In genomic region chr20:64095927-64096326, GRCh38 we compare ENCODE assay signal across 21 cellular contexts. TPM values are rescaled to one million over a fixed set of nuclear protein-coding genes. Genes with fewer than 3 reads are reported as not detected.
DNase-seq lines count a peak whose midpoint lies in the region; ATAC-seq, FAIRE-seq and TF ChIP-seq lines count a peak whose summit lies in the region.
"Had no signal": no experiment of that assay in that cellular context is flagged by ENCODE, and none has a peak within 500 bp of the region (broad histone marks: within the 10 kb centered on the region; RNA-seq: fewer than 3 reads in every experiment).

No MANE protein-coding gene starts in this region.

- H4K20me1 ChIP-seq in HepG2 (ENCODE audit: insufficient read depth, low read length), result no peaks in the 10 kb centered on the region; the same call in 1 of the 2 replicates

- H3K4me2 ChIP-seq in HepG2 (ENCODE audit: low read depth, low read length), result no peak overlapping the region
- H3K4me2 ChIP-seq: BLaER1 treated with 17β-estradiol and CSF1 and Interleukin-3, amounts not matched to agents 10 nM and 100 nM; SK-N-SH had no signal

- peaks cover 11% of the 10 kb centered on the region for H3K4me1 ChIP-seq in HepG2 (ENCODE audit: insufficient read depth, low read length)
- no peaks in the 10 kb centered on the region for H3K4me1 ChIP-seq in right lobe of liver

- H3K27ac ChIP-seq in HepG2 (ENCODE audit: extremely low read length, insufficient read depth, low read length) (no peak overlapping the region), right lobe of liver (no peak overlapping the region)
- H3K27ac ChIP-seq: BLaER1 treated with 17β-estradiol and CSF1 and Interleukin-3, amounts not matched to agents 10 nM and 100 nM had no signal

- no peak overlapping the region for H3K27ac Mint-ChIP-seq in activated T-helper 17 cell treated with anti-CD3 and anti-CD28 coated beads, Interleukin-2, amount 50 U/mL, for 72 hours
- H3K27ac Mint-ChIP-seq in stimulated activated memory B cell treated with anti-CD40 and anti-IgM and Interleukin-4, amounts not matched to agents 10 μg/mL and 1 μg/mL and 100 μg/mL, for 72 hours, result peak overlapping the region; percentile 9
- H3K27ac Mint-ChIP-seq: CD8-positive, alpha-beta T cell; HFFc6 had no signal

- DNase-seq in HepG2 (ENCODE audit: low spot score), result no peak
- no peak for DNase-seq in right lobe of liver
- no peak for DNase-seq in globus pallidus (ENCODE audit: low spot score)
- DNase-seq: CD8-positive, alpha-beta T cell; DMS79; HFFc6; NCI-H1417; NCI-H187; NCI-H2107; NCI-H510A treated with DMSO at 0.1 percent for 48 hours; NCI-H82; SHP77 treated with DMSO at 0.1 percent for 48 hours; SK-N-SH had no signal

- no peaks in the 10 kb centered on the region for H3K79me2 ChIP-seq in HepG2 (ENCODE audit: insufficient read depth, low read length)

- peaks cover 3% of the 10 kb centered on the region for H3K9me3 Mint-ChIP-seq in activated T-helper 17 cell treated with anti-CD3 and anti-CD28 coated beads, Interleukin-2, amount 50 U/mL, for 72 hours
- peaks cover 6% of the 10 kb centered on the region for H3K9me3 Mint-ChIP-seq in stimulated activated memory B cell treated with anti-CD40 and anti-IgM and Interleukin-4, amounts not matched to agents 10 μg/mL and 1 μg/mL and 100 μg/mL, for 72 hours

- H3K4me3 ChIP-seq in HepG2 (replicated peaks in 1 of 3; ENCODE audit: insufficient read depth in 1 of 3, low read depth in 2 of 3, low read length in 3 of 3) (no peak overlapping the region), right lobe of liver (no peak overlapping the region)
- H3K4me3 ChIP-seq: BLaER1 treated with 17β-estradiol and CSF1 and Interleukin-3, amounts not matched to agents 10 nM and 100 nM had no signal

- no peaks in the 10 kb centered on the region for H3K27me3 Mint-ChIP-seq in activated T-helper 17 cell treated with anti-CD3 and anti-CD28 coated beads, Interleukin-2, amount 50 U/mL, for 72 hours
- no peaks in the 10 kb centered on the region for H3K27me3 Mint-ChIP-seq in stimulated activated memory B cell treated with anti-CD40 and anti-IgM and Interleukin-4, amounts not matched to agents 10 μg/mL and 1 μg/mL and 100 μg/mL, for 72 hours

- TF ChIP-seq CTCF in HepG2 (CRISPR knock-in tag; IDR thresholded peaks at IDR 0.05) (no peak), right lobe of liver (IDR thresholded peaks at IDR 0.05) (no peak)

- H3K9ac ChIP-seq in HepG2 (ENCODE audit: insufficient read depth, low read depth, low read length), result no peak overlapping the region
- H3K9ac ChIP-seq: BLaER1 treated with 17β-estradiol and CSF1 and Interleukin-3, amounts not matched to agents 10 nM and 100 nM; SK-N-SH had no signal

- TF ChIP-seq POLR2A in HepG2 (IDR thresholded peaks at IDR 0.05; ENCODE audit: insufficient read depth in 1 of 2, low read depth in 2 of 2, low read length in 2 of 2), result no peak
- TF ChIP-seq POLR2A in right lobe of liver (IDR thresholded peaks at IDR 0.05), result no peak

- POLR2A ChIA-PET in HepG2 (lab: Yijun Ruan, JAX), result no interaction called here

- intact Hi-C loops in HepG2 (cut with micrococcal nuclease; ENCODE audit: unreplicated experiment) (no loop called here), right lobe of liver (cut with DNase I) (no loop called here)

- in situ Hi-C loops in HepG2 (cut with HindIII; ENCODE audit: extremely low pct_ligation_motif_present, low pct_unique_long_range_greater_than_20kb), result no loop called here

- no peaks in the 10 kb centered on the region for H3K36me3 Mint-ChIP-seq in activated T-helper 17 cell treated with anti-CD3 and anti-CD28 coated beads, Interleukin-2, amount 50 U/mL, for 72 hours (ENCODE audit: low read depth)
- peaks cover 15% of the 10 kb centered on the region for H3K36me3 Mint-ChIP-seq in stimulated activated memory B cell treated with anti-CD40 and anti-IgM and Interleukin-4, amounts not matched to agents 10 μg/mL and 1 μg/mL and 100 μg/mL, for 72 hours

- no peak overlapping the region for H3K4me3 Mint-ChIP-seq in activated T-helper 17 cell treated with anti-CD3 and anti-CD28 coated beads, Interleukin-2, amount 50 U/mL, for 72 hours
- no peak overlapping the region for H3K4me3 Mint-ChIP-seq in stimulated activated memory B cell treated with anti-CD40 and anti-IgM and Interleukin-4, amounts not matched to agents 10 μg/mL and 1 μg/mL and 100 μg/mL, for 72 hours
- H3K4me3 Mint-ChIP-seq: CD8-positive, alpha-beta T cell; HFFc6 had no signal

- no peak for ATAC-seq in HepG2
- no peak for ATAC-seq in right lobe of liver
- ATAC-seq in activated T-helper 17 cell treated with anti-CD3 and anti-CD28 coated beads, Interleukin-2, amount 50 U/mL, for 72 hours (replicated peaks), result peak; percentile 77
- ATAC-seq in stimulated activated memory B cell treated with anti-CD40 and anti-IgM and Interleukin-4, amounts not matched to agents 10 μg/mL and 1 μg/mL and 100 μg/mL, for 72 hours, result no peak
- ATAC-seq in GM18498 (IDR thresholded peaks at IDR 0.05; ENCODE audit: unreplicated experiment), result no peak
- ATAC-seq: CD8-positive, alpha-beta T cell had no signal

- no peak for TF ChIP-seq RAD21 in HepG2 (CRISPR knock-in tag; IDR thresholded peaks at IDR 0.05)

- TF ChIP-seq EP300 in HepG2 (IDR thresholded peaks at IDR 0.05; ENCODE audit: low read depth in 2 of 2, low read length in 2 of 2) (no peak), HepG2 (CRISPR knock-in tag; IDR thresholded peaks at IDR 0.05; ENCODE audit: borderline replicate concordance) (no peak)

- no peak overlapping the region for H2AFZ ChIP-seq in HepG2 (ENCODE audit: low read length)

- H3K27me3 ChIP-seq in HepG2 (ENCODE audit: control insufficient read depth in 1 of 2, insufficient read depth in 2 of 2, low read length in 2 of 2), result peaks cover 30 to 51% of the 10 kb centered on the region in 2 experiments
- H3K27me3 ChIP-seq in right lobe of liver, result no peaks in the 10 kb centered on the region

- no peaks in the 10 kb centered on the region for H3K36me3 ChIP-seq in HepG2 (replicated peaks in 1 of 2; ENCODE audit: control insufficient read depth in 1 of 2, insufficient read depth in 2 of 2, low read length in 2 of 2)
- H3K36me3 ChIP-seq in right lobe of liver, result no peaks in the 10 kb centered on the region

- CTCF ChIA-PET in HepG2 (lab: Yijun Ruan, JAX; ENCODE audit: low intra/inter-chr PET ratio, low total read pairs), result no interaction called here

- WGBS in HepG2 (ENCODE audit: low lambda C conversion rate), result 40% methylated on average over 11 of the region's 11 CpGs
- WGBS in right lobe of liver (ENCODE audit: insufficient coverage, low coverage, low lambda C conversion rate, missing lambda C conversion rate), result 82% methylated on average over 9 of the region's 11 CpGs

- FAIRE-seq in HepG2 (lab: Jason Lieb, UNC), result no peak
- FAIRE-seq: H54 had no signal

- H3K9me3 ChIP-seq in HepG2 (ENCODE audit: low read length) (no peaks in the 10 kb centered on the region), right lobe of liver (no peaks in the 10 kb centered on the region)
- H3K9me3 ChIP-seq: BLaER1 treated with 17β-estradiol and CSF1 and Interleukin-3, amounts not matched to agents 10 nM and 100 nM; SK-N-SH had no signal

- peaks cover 7% of the 10 kb centered on the region for H3K4me1 Mint-ChIP-seq in activated T-helper 17 cell treated with anti-CD3 and anti-CD28 coated beads, Interleukin-2, amount 50 U/mL, for 72 hours
- H3K4me1 Mint-ChIP-seq in stimulated activated memory B cell treated with anti-CD40 and anti-IgM and Interleukin-4, amounts not matched to agents 10 μg/mL and 1 μg/mL and 100 μg/mL, for 72 hours, result peaks cover 62% of the 10 kb centered on the region

- no TSS peak for BruUV-seq in HepG2 (replicated peaks; lab: Mats Ljungman, UMichigan)

RNA-seq across cellular contexts. Expression of gene NPBWR2, which starts 11.4 kb away (rescaled TPM):
- total RNA-seq in HepG2 (2016; rRNA removed; fragmentation: Illumina TruSeq; extraction: Trizol) (not detected in 2 replicates), right lobe of liver (not detected)
- total RNA-seq in HepG2 (2016; cell fraction: cytosol; rRNA removed; fragmentation: Illumina TruSeq; extraction: Trizol; ENCODE audit: low read depth), result not detected in 2 replicates
- total RNA-seq in HepG2 (2016; cell fraction: insoluble cytoplasmic fraction; rRNA removed; fragmentation: Illumina TruSeq; extraction: Trizol), result not detected in 2 replicates
- not detected in 2 replicates for total RNA-seq in HepG2 (2016; cell fraction: membrane; rRNA removed; fragmentation: Illumina TruSeq; extraction: Trizol)
- not detected in 2 replicates for total RNA-seq in HepG2 (2016; cell fraction: nucleus; rRNA removed; fragmentation: Illumina TruSeq; extraction: Trizol)
- polyA plus RNA-seq in HepG2 (2011; rRNA removed), result not detected in 2 replicates
- not detected in 2 replicates for polyA plus RNA-seq in HepG2 (2011; cell fraction: cytosol; rRNA removed)
- polyA plus RNA-seq in HepG2 (2011; cell fraction: nucleus; rRNA removed), result not detected in 2 replicates
- not detected in 2 replicates for polyA plus RNA-seq in HepG2 (2012)
- polyA plus RNA-seq in HepG2 (2016; cell fraction: cytosol; fragmentation: Illumina TruSeq; extraction: Trizol; ENCODE audit: low read depth), result not detected in 2 replicates
- polyA plus RNA-seq in HepG2 (2016; cell fraction: insoluble cytoplasmic fraction; fragmentation: Illumina TruSeq; extraction: Trizol; ENCODE audit: low read depth), result not detected in 2 replicates
- polyA plus RNA-seq in HepG2 (2016; cell fraction: membrane; fragmentation: Illumina TruSeq; extraction: Trizol; ENCODE audit: low read depth), result not detected in 2 replicates
- not detected in 2 replicates for polyA plus RNA-seq in HepG2 (2016; cell fraction: nucleus; fragmentation: Illumina TruSeq; extraction: Trizol; ENCODE audit: insufficient read depth, low read depth)
- polyA minus RNA-seq in HepG2 (2011; rRNA and poly(A)+ RNA removed; ENCODE audit: low replicate concordance), result not detected in 2 replicates
- not detected in 2 replicates for polyA minus RNA-seq in HepG2 (2011; cell fraction: cytosol; rRNA and poly(A)+ RNA removed)
- not detected in 2 replicates for polyA minus RNA-seq in HepG2 (2011; cell fraction: nucleus; rRNA and poly(A)+ RNA removed)
- not detected for total RNA-seq in activated T-helper 17 cell treated with anti-CD3 and anti-CD28 coated beads, Interleukin-2, amount 50 U/mL, for 72 hours
- total RNA-seq: A673; CD8-positive, alpha-beta T cell; HFFc6; M059J; RPMI7951 had no signal
- polyA plus RNA-seq: SK-N-SH had no signal

RNA-seq across cellular contexts. Expression of gene LKAAEAR1, which starts 11.7 kb away (rescaled TPM):
- total RNA-seq in HepG2 (2016; rRNA removed; fragmentation: Illumina TruSeq; extraction: Trizol) (not detected in 2 replicates), right lobe of liver (not detected)
- 0.51 TPM in 1 of 2 replicates, not detected in the other for total RNA-seq in HepG2 (2016; cell fraction: cytosol; rRNA removed; fragmentation: Illumina TruSeq; extraction: Trizol; ENCODE audit: low read depth)
- 0.15 TPM in 1 of 2 replicates, not detected in the other for total RNA-seq in HepG2 (2016; cell fraction: insoluble cytoplasmic fraction; rRNA removed; fragmentation: Illumina TruSeq; extraction: Trizol)
- total RNA-seq in HepG2 (2016; cell fraction: membrane; rRNA removed; fragmentation: Illumina TruSeq; extraction: Trizol), result 0.22 TPM in 1 of 2 replicates, not detected in the other
- not detected in 2 replicates for total RNA-seq in HepG2 (2016; cell fraction: nucleus; rRNA removed; fragmentation: Illumina TruSeq; extraction: Trizol)
- not detected in 2 replicates for polyA plus RNA-seq in HepG2 (2011; rRNA removed)
- not detected in 2 replicates for polyA plus RNA-seq in HepG2 (2011; cell fraction: cytosol; rRNA removed)
- not detected in 2 replicates for polyA plus RNA-seq in HepG2 (2011; cell fraction: nucleus; rRNA removed)
- not detected in 2 replicates for polyA plus RNA-seq in HepG2 (2012)
- 0.41 and 0.44 TPM in 2 replicates for polyA plus RNA-seq in HepG2 (2016; cell fraction: cytosol; fragmentation: Illumina TruSeq; extraction: Trizol; ENCODE audit: low read depth)
- not detected in 2 replicates for polyA plus RNA-seq in HepG2 (2016; cell fraction: insoluble cytoplasmic fraction; fragmentation: Illumina TruSeq; extraction: Trizol; ENCODE audit: low read depth)
- polyA plus RNA-seq in HepG2 (2016; cell fraction: membrane; fragmentation: Illumina TruSeq; extraction: Trizol; ENCODE audit: low read depth), result not detected in 2 replicates
- polyA plus RNA-seq in HepG2 (2016; cell fraction: nucleus; fragmentation: Illumina TruSeq; extraction: Trizol; ENCODE audit: insufficient read depth, low read depth), result not detected in 2 replicates
- polyA minus RNA-seq in HepG2 (2011; rRNA and poly(A)+ RNA removed; ENCODE audit: low replicate concordance), result not detected in 2 replicates
- not detected in 2 replicates for polyA minus RNA-seq in HepG2 (2011; cell fraction: cytosol; rRNA and poly(A)+ RNA removed)
- not detected in 2 replicates for polyA minus RNA-seq in HepG2 (2011; cell fraction: nucleus; rRNA and poly(A)+ RNA removed)
- under 1 TPM in 1 of 2 donors, not detected in 1; 0.71 TPM for total RNA-seq in activated T-helper 17 cell treated with anti-CD3 and anti-CD28 coated beads, Interleukin-2, amount 50 U/mL, for 72 hours
- total RNA-seq: HFFc6, M059J had no signal

RNA-seq across cellular contexts. Expression of gene OPRL1, which starts 16.0 kb away (rescaled TPM):
- total RNA-seq in HepG2 (2016; rRNA removed; fragmentation: Illumina TruSeq; extraction: Trizol), result 0.27 and 0.35 TPM in 2 replicates
- not detected in 2 replicates for total RNA-seq in HepG2 (2016; cell fraction: cytosol; rRNA removed; fragmentation: Illumina TruSeq; extraction: Trizol; ENCODE audit: low read depth)
- total RNA-seq in HepG2 (2016; cell fraction: insoluble cytoplasmic fraction; rRNA removed; fragmentation: Illumina TruSeq; extraction: Trizol), result 0.16 and 0.56 TPM in 2 replicates
- 0.12 and 0.14 TPM in 2 replicates for total RNA-seq in HepG2 (2016; cell fraction: membrane; rRNA removed; fragmentation: Illumina TruSeq; extraction: Trizol)
- total RNA-seq in HepG2 (2016; cell fraction: nucleus; rRNA removed; fragmentation: Illumina TruSeq; extraction: Trizol), result 0.25 and 0.28 TPM in 2 replicates
- 0.71 and 0.77 TPM in 2 replicates for polyA plus RNA-seq in HepG2 (2011; rRNA removed)
- 0.37 and 0.86 TPM in 2 replicates for polyA plus RNA-seq in HepG2 (2011; cell fraction: cytosol; rRNA removed)
- 0.99 and 1.1 TPM in 2 replicates for polyA plus RNA-seq in HepG2 (2011; cell fraction: nucleus; rRNA removed)
- 0.28 and 0.56 TPM in 2 replicates for polyA plus RNA-seq in HepG2 (2012)
- not detected in 2 replicates for polyA plus RNA-seq in HepG2 (2016; cell fraction: cytosol; fragmentation: Illumina TruSeq; extraction: Trizol; ENCODE audit: low read depth)
- 0.32 and 0.40 TPM in 2 replicates for polyA plus RNA-seq in HepG2 (2016; cell fraction: insoluble cytoplasmic fraction; fragmentation: Illumina TruSeq; extraction: Trizol; ENCODE audit: low read depth)
- 0.08 TPM in 1 of 2 replicates, not detected in the other for polyA plus RNA-seq in HepG2 (2016; cell fraction: membrane; fragmentation: Illumina TruSeq; extraction: Trizol; ENCODE audit: low read depth)
- 0.33 and 0.61 TPM in 2 replicates for polyA plus RNA-seq in HepG2 (2016; cell fraction: nucleus; fragmentation: Illumina TruSeq; extraction: Trizol; ENCODE audit: insufficient read depth, low read depth)
- 0.14 and 3.0 TPM in 2 replicates for polyA minus RNA-seq in HepG2 (2011; rRNA and poly(A)+ RNA removed; ENCODE audit: low replicate concordance)
- polyA minus RNA-seq in HepG2 (2011; cell fraction: cytosol; rRNA and poly(A)+ RNA removed), result 0.59 and 0.62 TPM in 2 replicates
- 0.13 and 0.25 TPM in 2 replicates for polyA minus RNA-seq in HepG2 (2011; cell fraction: nucleus; rRNA and poly(A)+ RNA removed)
- under 1 TPM in 5 of 6 experiments, not detected in 1; 0.13 to 0.32 (median 0.25) TPM for total RNA-seq in right lobe of liver
- total RNA-seq in activated T-helper 17 cell treated with anti-CD3 and anti-CD28 coated beads, Interleukin-2, amount 50 U/mL, for 72 hours, result under 1 TPM; 0.48 to 0.56 TPM

RNA-seq across cellular contexts. Expression of gene RGS19, which starts 16.6 kb away (rescaled TPM):
- total RNA-seq in HepG2 (2016; rRNA removed; fragmentation: Illumina TruSeq; extraction: Trizol) (10.2 and 10.7 TPM in 2 replicates), right lobe of liver (10 to 100 TPM in 2 of 6 experiments, 1 to 10 TPM in 4; 2.6 to 10.9 (median 5.7) TPM)
- total RNA-seq in HepG2 (2016; cell fraction: cytosol; rRNA removed; fragmentation: Illumina TruSeq; extraction: Trizol; ENCODE audit: low read depth), result 8.3 and 13.6 TPM in 2 replicates
- 9.9 and 10.3 TPM in 2 replicates for total RNA-seq in HepG2 (2016; cell fraction: insoluble cytoplasmic fraction; rRNA removed; fragmentation: Illumina TruSeq; extraction: Trizol)
- 24.1 and 24.7 TPM in 2 replicates for total RNA-seq in HepG2 (2016; cell fraction: membrane; rRNA removed; fragmentation: Illumina TruSeq; extraction: Trizol)
- total RNA-seq in HepG2 (2016; cell fraction: nucleus; rRNA removed; fragmentation: Illumina TruSeq; extraction: Trizol), result 7.0 and 7.6 TPM in 2 replicates
- 11.9 and 14.7 TPM in 2 replicates for polyA plus RNA-seq in HepG2 (2011; rRNA removed)
- 11.7 and 19.3 TPM in 2 replicates for polyA plus RNA-seq in HepG2 (2011; cell fraction: cytosol; rRNA removed)
- polyA plus RNA-seq in HepG2 (2011; cell fraction: nucleus; rRNA removed), result 12.6 and 13.6 TPM in 2 replicates
- polyA plus RNA-seq in HepG2 (2012), result 4.4 and 6.8 TPM in 2 replicates
- 18.0 and 22.1 TPM in 2 replicates for polyA plus RNA-seq in HepG2 (2016; cell fraction: cytosol; fragmentation: Illumina TruSeq; extraction: Trizol; ENCODE audit: low read depth)
- polyA plus RNA-seq in HepG2 (2016; cell fraction: insoluble cytoplasmic fraction; fragmentation: Illumina TruSeq; extraction: Trizol; ENCODE audit: low read depth), result 14.2 and 16.6 TPM in 2 replicates
- 25.0 and 29.7 TPM in 2 replicates for polyA plus RNA-seq in HepG2 (2016; cell fraction: membrane; fragmentation: Illumina TruSeq; extraction: Trizol; ENCODE audit: low read depth)
- polyA plus RNA-seq in HepG2 (2016; cell fraction: nucleus; fragmentation: Illumina TruSeq; extraction: Trizol; ENCODE audit: insufficient read depth, low read depth), result 9.7 and 10.6 TPM in 2 replicates
- polyA minus RNA-seq in HepG2 (2011; rRNA and poly(A)+ RNA removed; ENCODE audit: low replicate concordance), result 15.8 and 18.5 TPM in 2 replicates
- polyA minus RNA-seq in HepG2 (2011; cell fraction: cytosol; rRNA and poly(A)+ RNA removed), result 8.1 and 9.1 TPM in 2 replicates
- 4.5 and 5.5 TPM in 2 replicates for polyA minus RNA-seq in HepG2 (2011; cell fraction: nucleus; rRNA and poly(A)+ RNA removed)
- total RNA-seq in activated T-helper 17 cell treated with anti-CD3 and anti-CD28 coated beads, Interleukin-2, amount 50 U/mL, for 72 hours, result 10 to 100 TPM; 38.6 to 49.4 TPM

RNA-seq across cellular contexts. Expression of gene TCEA2, which starts 32.9 kb away (rescaled TPM):
- total RNA-seq in HepG2 (2016; rRNA removed; fragmentation: Illumina TruSeq; extraction: Trizol), result 25.9 and 33.7 TPM in 2 replicates
- total RNA-seq in HepG2 (2016; cell fraction: cytosol; rRNA removed; fragmentation: Illumina TruSeq; extraction: Trizol; ENCODE audit: low read depth), result 58.0 and 75.2 TPM in 2 replicates
- 25.2 and 31.6 TPM in 2 replicates for total RNA-seq in HepG2 (2016; cell fraction: insoluble cytoplasmic fraction; rRNA removed; fragmentation: Illumina TruSeq; extraction: Trizol)
- 54.3 and 70.5 TPM in 2 replicates for total RNA-seq in HepG2 (2016; cell fraction: membrane; rRNA removed; fragmentation: Illumina TruSeq; extraction: Trizol)
- 19.6 and 25.2 TPM in 2 replicates for total RNA-seq in HepG2 (2016; cell fraction: nucleus; rRNA removed; fragmentation: Illumina TruSeq; extraction: Trizol)
- polyA plus RNA-seq in HepG2 (2011; rRNA removed), result 28.1 and 36.8 TPM in 2 replicates
- 22.9 and 25.9 TPM in 2 replicates for polyA plus RNA-seq in HepG2 (2011; cell fraction: cytosol; rRNA removed)
- polyA plus RNA-seq in HepG2 (2011; cell fraction: nucleus; rRNA removed), result 101 and 106 TPM in 2 replicates
- polyA plus RNA-seq in HepG2 (2012), result 70.9 and 75.4 TPM in 2 replicates
- polyA plus RNA-seq in HepG2 (2016; cell fraction: cytosol; fragmentation: Illumina TruSeq; extraction: Trizol; ENCODE audit: low read depth), result 308 and 317 TPM in 2 replicates
- 54.5 and 74.5 TPM in 2 replicates for polyA plus RNA-seq in HepG2 (2016; cell fraction: insoluble cytoplasmic fraction; fragmentation: Illumina TruSeq; extraction: Trizol; ENCODE audit: low read depth)
- 232 and 236 TPM in 2 replicates for polyA plus RNA-seq in HepG2 (2016; cell fraction: membrane; fragmentation: Illumina TruSeq; extraction: Trizol; ENCODE audit: low read depth)
- polyA plus RNA-seq in HepG2 (2016; cell fraction: nucleus; fragmentation: Illumina TruSeq; extraction: Trizol; ENCODE audit: insufficient read depth, low read depth), result 80.5 and 83.8 TPM in 2 replicates
- 42.1 and 65.5 TPM in 2 replicates for polyA minus RNA-seq in HepG2 (2011; rRNA and poly(A)+ RNA removed; ENCODE audit: low replicate concordance)
- polyA minus RNA-seq in HepG2 (2011; cell fraction: cytosol; rRNA and poly(A)+ RNA removed), result 21.6 and 27.5 TPM in 2 replicates
- polyA minus RNA-seq in HepG2 (2011; cell fraction: nucleus; rRNA and poly(A)+ RNA removed), result 32.7 and 36.6 TPM in 2 replicates
- 10 to 100 TPM; 14.8 to 45.6 (median 28.6) TPM for total RNA-seq in right lobe of liver
- 10 to 100 TPM; 52.0 to 79.9 TPM for total RNA-seq in activated T-helper 17 cell treated with anti-CD3 and anti-CD28 coated beads, Interleukin-2, amount 50 U/mL, for 72 hours
